In the genomic region with DNA sequence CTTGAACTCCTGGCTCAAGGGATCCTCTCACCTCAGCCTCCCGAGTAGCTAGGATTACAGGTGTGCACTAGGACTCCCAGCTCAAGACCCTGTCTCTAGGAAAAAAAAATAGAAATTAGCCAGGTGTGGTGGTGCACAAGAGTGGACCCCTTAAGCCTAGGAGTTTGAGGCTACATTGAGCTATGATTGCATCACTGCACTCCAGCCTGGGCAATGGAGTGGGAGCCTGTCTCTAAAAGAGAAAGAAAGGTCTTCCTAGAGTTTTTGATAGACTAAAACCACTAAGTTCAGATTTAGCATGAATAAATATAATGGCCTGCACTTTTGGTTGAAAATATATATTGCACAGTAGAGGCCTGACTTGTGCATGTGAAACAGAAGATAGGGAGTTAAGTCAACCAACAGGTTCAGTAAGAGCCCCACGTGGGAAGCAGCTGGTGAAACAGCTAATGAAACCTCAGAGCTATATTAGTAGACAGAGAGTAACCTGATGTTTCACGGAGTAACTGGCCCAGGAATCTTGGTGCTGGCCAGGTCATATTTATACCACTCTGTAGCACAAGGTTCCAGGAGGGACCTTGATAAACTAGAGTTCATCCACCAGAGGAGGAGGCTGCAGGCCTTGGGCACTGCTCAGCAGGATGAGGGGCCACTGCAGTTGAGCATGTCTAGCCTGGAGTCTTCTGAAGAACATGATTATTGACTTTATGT, we compare ENCODE assay signal across 22 cellular contexts. TPM values are rescaled to one million over a fixed set of nuclear protein-coding genes. Genes with fewer than 3 reads are reported as not detected.
A peak's percentile ranks its signal among the peaks of the same experiment; 100 is the strongest.
DNase-seq lines count a peak whose midpoint lies in the region; ATAC-seq and TF ChIP-seq lines count a peak whose summit lies in the region.
"Had no signal": no experiment of that assay in that cellular context is flagged by ENCODE, and none has a peak within 500 bp of the region (broad histone marks: within the 10 kb centered on the region; RNA-seq: fewer than 3 reads in every experiment).

No MANE protein-coding gene starts in this region.

- H3K27me3 ChIP-seq in prostate gland (replicated peaks; ENCODE audit: insufficient read depth): no peaks in the 10 kb centered on the region
- H3K27me3 ChIP-seq: colonic mucosa, tibial artery had no signal

- no peak overlapping the region for H3K27ac ChIP-seq in prostate gland
- H3K27ac ChIP-seq: colonic mucosa, tibial artery, VCaP had no signal

- TF ChIP-seq CTCF in prostate gland (IDR thresholded peaks at IDR 0.05): no peak

- peak; percentile 12 for DNase-seq in NCI-H510A treated with DMSO at 0.1 percent for 48 hours (lab: John Stamatoyannopoulos, UW)
- DNase-seq in prostate gland (ENCODE audit: low spot score): peak; percentile 57
- DNase-seq in NCI-H748 treated with DMSO at 0.1 percent for 48 hours (lab: John Stamatoyannopoulos, UW): no peak
- DNase-seq in HT-29 (ENCODE audit: low spot score): no peak
- no peak for DNase-seq in left cardiac atrium
- no peak for DNase-seq in T1000 (lab: John Stamatoyannopoulos, UW)
- DNase-seq: activated naive CD4-positive, alpha-beta T cell treated with anti-CD3 and anti-CD28 coated beads, Interleukin-2, amount 10 ng/mL, durations not matched to agents 7 days and 5 days; colonic mucosa; foreskin fibroblast; GDM1; hypothalamus; KG1; NCI-H1105 treated with DMSO at 0.1 percent for 48 hours; NCI-H2227 treated with DMSO at 0.1 percent for 48 hours; SHP77 treated with DMSO at 0.1 percent for 48 hours; stimulated activated CD4-positive, alpha-beta T cell treated with anti-CD3 and anti-CD28 coated beads, Interleukin-15, amount 100 ng/mL, for 24 hours; stimulated activated naive CD4-positive, alpha-beta T cell; T-helper 1 cell had no signal

- no peak overlapping the region for H3K4me3 ChIP-seq in prostate gland
- H3K4me3 ChIP-seq: colonic mucosa, tibial artery had no signal

- TF ChIP-seq POLR2A in prostate gland (IDR thresholded peaks at IDR 0.05): no peak

- ATAC-seq in GM18498 (IDR thresholded peaks at IDR 0.05; ENCODE audit: unreplicated experiment): peak; percentile 50
- peak; percentile 54 for ATAC-seq in GM21576 (IDR thresholded peaks at IDR 0.05; ENCODE audit: unreplicated experiment)
- no peak for ATAC-seq in left cardiac atrium

- intact Hi-C loops in prostate gland (cut with DNase I): no loop called here
- intact Hi-C loops in left cardiac atrium (cut with DNase I): no loop called here

- H3K36me3 ChIP-seq in prostate gland: no peaks in the 10 kb centered on the region
- H3K36me3 ChIP-seq: colonic mucosa, tibial artery had no signal

- H3K4me1 ChIP-seq in prostate gland (replicated peaks): no peaks in the 10 kb centered on the region
- H3K4me1 ChIP-seq: colonic mucosa had no signal

- WGBS in prostate gland: 36% methylated on average over 3 of the region's 3 CpGs

- no peaks in the 10 kb centered on the region for H3K9me3 ChIP-seq in prostate gland
- H3K9me3 ChIP-seq: colonic mucosa, tibial artery had no signal

RNA-seq across cellular contexts. Expression of a gene that starts 4.6 kb away (rescaled TPM):
- total RNA-seq in prostate gland (10 to 100 TPM; 58.6 to 78.7 TPM), left cardiac atrium (10 to 100 TPM; 54.7 to 80.1 TPM)
- 7.7 and 11.2 TPM in 2 replicates for total RNA-seq in HT-29 (2014; rRNA removed; shearing (Covaris generic))

RNA-seq across cellular contexts. Expression of a gene that starts 48.8 kb away (rescaled TPM):
- total RNA-seq in prostate gland (10 to 100 TPM; 34.7 to 38.2 TPM), left cardiac atrium (10 to 100 TPM; 21.6 to 22.5 TPM)
- total RNA-seq in HT-29 (2014; rRNA removed; shearing (Covaris generic)): 23.4 and 32.5 TPM in 2 replicates

Comparison
In these comparisons a context has a peak if more than half of its experiments do, and no peak if none do; other contexts are left out.
1. ATAC-seq: peak in GM18498 (single experiment) and GM21576 (single experiment); none in left cardiac atrium (0 of 2).
2. DNase-seq: peak in NCI-H510A treated with DMSO at 0.1 percent for 48 hours (single experiment) and prostate gland (single experiment); none in NCI-H748 treated with DMSO at 0.1 percent for 48 hours (single experiment), HT-29 (single experiment), left cardiac atrium (single experiment) and T1000 (single experiment).